ENCODE assay signal across 8 cellular contexts in the genomic region with DNA sequence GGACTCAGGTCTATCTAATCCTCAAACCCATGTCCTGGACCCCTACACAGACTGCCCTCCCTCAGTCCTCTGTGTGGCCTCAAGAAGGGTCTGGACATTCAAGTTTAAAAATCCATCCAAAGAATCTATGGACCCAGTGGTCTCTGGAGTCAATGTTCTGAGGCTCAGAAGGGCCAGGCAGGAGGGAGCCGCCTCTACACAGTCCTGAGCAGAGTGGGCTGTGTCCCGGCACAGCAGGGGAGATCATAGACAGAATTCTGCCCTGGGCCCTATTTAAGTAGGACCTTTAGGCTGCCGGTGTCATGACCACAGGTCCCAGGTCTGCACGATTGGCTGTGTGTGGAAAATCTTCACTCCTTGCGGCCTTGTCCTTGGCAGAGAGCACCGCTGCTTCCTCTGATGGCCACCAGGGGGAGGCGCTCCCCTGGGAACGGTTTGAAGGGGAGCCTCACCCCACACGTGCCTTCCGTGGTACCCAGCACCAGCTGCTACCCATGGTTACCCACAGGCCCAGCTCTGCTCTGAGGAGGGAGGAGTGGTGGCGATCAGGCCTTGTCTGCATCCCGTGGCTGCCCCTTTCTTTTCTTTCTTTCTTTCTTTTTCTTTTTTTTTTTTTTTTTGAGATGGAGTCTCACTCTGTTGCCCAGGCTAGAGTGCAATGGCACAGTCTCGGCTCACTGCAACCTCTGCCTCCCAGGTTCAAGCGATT. TPM values are rescaled to one million over a fixed set of nuclear protein-coding genes. Genes with fewer than 3 reads are reported as not detected.
DNase-seq lines count a peak whose midpoint lies in the region; ATAC-seq and TF ChIP-seq lines count a peak whose summit lies in the region.

No MANE protein-coding gene starts in this region.

- CTCF ChIA-PET in activated CD8-positive, alpha-beta T cell treated with anti-CD3 and anti-CD28 coated beads for 36 hours (lab: Charles Lee), result interaction anchor here (0.6 to 7.6 kb wide), 13 partner anchors 8 to 133 kb away, joined by 3 to 69 read pairs (median 4); no protein-coding TSS in a partner anchor

- ATAC-seq in GM19043 (IDR thresholded peaks at IDR 0.05; ENCODE audit: low read depth, unreplicated experiment) (peak; percentile 85), HG03521 (IDR thresholded peaks at IDR 0.05; ENCODE audit: unreplicated experiment) (peak; percentile 96)
- ATAC-seq in activated CD8-positive, alpha-beta T cell treated with anti-CD3 and anti-CD28 coated beads for 36 hours, result peak; percentile 98

- no peak overlapping the region for H3K27ac Mint-ChIP-seq in activated CD8-positive, alpha-beta T cell treated with anti-CD3 and anti-CD28 coated beads for 36 hours

- H3K4me1 Mint-ChIP-seq in activated CD8-positive, alpha-beta T cell treated with anti-CD3 and anti-CD28 coated beads for 36 hours (ENCODE audit: low read depth), result no peaks in the 10 kb centered on the region

- TF ChIP-seq CTCF in activated CD8-positive, alpha-beta T cell treated with anti-CD3 and anti-CD28 coated beads for 36 hours (IDR thresholded peaks at IDR 0.05), result peak; percentile 87

- no peak overlapping the region for H3K4me3 Mint-ChIP-seq in activated CD8-positive, alpha-beta T cell treated with anti-CD3 and anti-CD28 coated beads for 36 hours

- H3K36me3 Mint-ChIP-seq in activated CD8-positive, alpha-beta T cell treated with anti-CD3 and anti-CD28 coated beads for 36 hours (ENCODE audit: low read depth), result no peaks in the 10 kb centered on the region

- DNase-seq in AML-193 (lab: John Stamatoyannopoulos, UW), result peak; percentile 61 to 71
- peak; percentile 81 for DNase-seq in NCI-H774 (lab: John Stamatoyannopoulos, UW)
- DNase-seq in activated CD8-positive, alpha-beta T cell treated with anti-CD3 and anti-CD28 coated beads for 36 hours, result peak; percentile 78
- peak; percentile 61 for DNase-seq in effector CD4-positive, alpha-beta T cell
- DNase-seq in mesenteric fat pad (ENCODE audit: low spot score), result peak; percentile 85
- DNase-seq in stimulated activated CD8-positive, alpha-beta memory T cell treated with anti-CD3 and anti-CD28 coated beads, Interleukin-4, amount 100 ng/mL, for 48 hours, result peak; percentile 81

- POLR2A ChIA-PET in activated CD8-positive, alpha-beta T cell treated with anti-CD3 and anti-CD28 coated beads for 36 hours (lab: Charles Lee), result no interaction called here

- peaks cover under 1% of the 10 kb centered on the region for H3K27me3 Mint-ChIP-seq in activated CD8-positive, alpha-beta T cell treated with anti-CD3 and anti-CD28 coated beads for 36 hours

- intact Hi-C loops in activated CD8-positive, alpha-beta T cell treated with anti-CD3 and anti-CD28 coated beads for 36 hours (cut with micrococcal nuclease), result loop anchor here (2.0 to 10.0 kb wide), 2 partner anchors 97 to 127 kb away; no protein-coding TSS in a partner anchor

- no peaks in the 10 kb centered on the region for H3K9me3 Mint-ChIP-seq in activated CD8-positive, alpha-beta T cell treated with anti-CD3 and anti-CD28 coated beads for 36 hours

RNA-seq across cellular contexts. Expression of a gene that starts 37.9 kb away (rescaled TPM):
- not detected for total RNA-seq in activated CD8-positive, alpha-beta T cell treated with anti-CD3 and anti-CD28 coated beads for 36 hours
- total RNA-seq in mesenteric fat pad, result 11.3 TPM

RNA-seq across cellular contexts. Expression of a gene that starts 39.8 kb away (rescaled TPM):
- total RNA-seq in activated CD8-positive, alpha-beta T cell treated with anti-CD3 and anti-CD28 coated beads for 36 hours, result not detected
- total RNA-seq in mesenteric fat pad, result 1.1 TPM

RNA-seq across cellular contexts. Expression of a gene that starts 56.3 kb away (rescaled TPM):
- total RNA-seq in activated CD8-positive, alpha-beta T cell treated with anti-CD3 and anti-CD28 coated beads for 36 hours, result 100 to 1,000 TPM; 166 to 169 TPM
- total RNA-seq in mesenteric fat pad, result 51.7 TPM

RNA-seq across cellular contexts. Expression of a gene that starts 56.4 kb away (rescaled TPM):
- total RNA-seq in activated CD8-positive, alpha-beta T cell treated with anti-CD3 and anti-CD28 coated beads for 36 hours, result 1 to 10 TPM; 4.0 to 4.2 TPM
- 3.8 TPM for total RNA-seq in mesenteric fat pad

Comparison
In these comparisons a context has a peak if more than half of its experiments do, and no peak if none do; other contexts are left out.
1. Peak in every context shown above with its lines: DNase-seq and ATAC-seq.
2. RNA of a gene that starts 37.9 kb away (total RNA-seq): 11.3 TPM in mesenteric fat pad (single experiment); not detected in activated CD8-positive, alpha-beta T cell treated with anti-CD3 and anti-CD28 coated beads for 36 hours; every median in the first group is over 10 times any median in the second.